30 cellular contexts compared by ENCODE assay signal in genomic region chr3:175879417-175879816, GRCh38.
"Had no signal": no experiment of that assay in that cellular context is flagged by ENCODE, and none has a peak within 500 bp of the region (broad histone marks: within the 10 kb centered on the region; RNA-seq: fewer than 3 reads in every experiment).

No MANE protein-coding gene starts in this region.

- ATAC-seq: activated CD4-positive, alpha-beta T cell treated with anti-CD3 and anti-CD28 coated beads for 36 hours; activated CD4-positive, CD25-positive, alpha-beta regulatory T cell treated with anti-CD3 and anti-CD28 coated beads, Interleukin-2, amount 50 U/mL, for 24 hours; activated CD8-positive, alpha-beta memory T cell treated with anti-CD3 and anti-CD28 coated beads, Interleukin-2, amount 10 ng/mL, durations not matched to agents 7 days and 5 days; activated T-cell treated with anti-CD3 and anti-CD28 coated beads, Interleukin-2, amount 50 U/mL, for 72 hours; activated T-helper 17 cell treated with anti-CD3 and anti-CD28 coated beads, Interleukin-2, amount 50 U/mL, for 72 hours; Panc1; WTC11 had no signal

- H3K4me3 ChIP-seq: cardiac muscle cell, SJSA1 had no signal

- H3K27ac ChIP-seq: cardiac muscle cell, SJSA1 had no signal

- H3K27me3 ChIP-seq: cardiac muscle cell, SJSA1 had no signal

- H3K9me3 ChIP-seq: SJSA1, SK-N-SH had no signal

- DNase-seq: activated CD4-positive, alpha-beta memory T cell treated with anti-CD3 and anti-CD28 coated beads, Interleukin-2, amount 10 ng/mL, durations not matched to agents 7 days and 5 days; activated CD4-positive, alpha-beta T cell treated with anti-CD3 and anti-CD28 coated beads for 36 hours; activated CD8-positive, alpha-beta memory T cell treated with anti-CD3 and anti-CD28 coated beads for 24 hours; activated CD8-positive, alpha-beta memory T cell treated with anti-CD3 and anti-CD28 coated beads, Interleukin-2, amount 10 ng/mL, durations not matched to agents 7 days and 5 days; activated CD8-positive, alpha-beta memory T cell treated with anti-CD3 and anti-CD28 coated beads, Interleukin-2, amount 50 U/mL, for 48 hours; activated effector memory CD4-positive, alpha-beta T cell treated with anti-CD3 and anti-CD28 coated beads, Interleukin-2, amount 50 U/mL, for 16 hours; activated naive CD4-positive, alpha-beta T cell; activated naive CD4-positive, alpha-beta T cell treated with anti-CD3 and anti-CD28 coated beads, Interleukin-2, amount 50 U/mL, for 16 hours; activated naive CD8-positive, alpha-beta T cell treated with anti-CD3 and anti-CD28 coated beads for 36 hours; activated T-cell treated with anti-CD3 and anti-CD28 coated beads, Interleukin-2, amount 50 U/mL, for 72 hours; amniotic stem cell; aorta; Kasumi-1; KG1; MM.1S; MV-4-11; NCI-H1092; NCI-H1436 treated with DMSO at 0.1 percent for 48 hours; NCI-H1694 treated with DMSO at 0.1 percent for 48 hours; NCI-H2029; NCI-H345; NCI-H524 treated with DMSO at 0.1 percent for 48 hours; SHP77; SK-N-SH had no signal

- H3K36me3 ChIP-seq: cardiac muscle cell, SJSA1 had no signal

- H3K4me1 ChIP-seq: SJSA1 had no signal
